Comparison of ENCODE assay signal across 8 cellular contexts in the genomic region with DNA sequence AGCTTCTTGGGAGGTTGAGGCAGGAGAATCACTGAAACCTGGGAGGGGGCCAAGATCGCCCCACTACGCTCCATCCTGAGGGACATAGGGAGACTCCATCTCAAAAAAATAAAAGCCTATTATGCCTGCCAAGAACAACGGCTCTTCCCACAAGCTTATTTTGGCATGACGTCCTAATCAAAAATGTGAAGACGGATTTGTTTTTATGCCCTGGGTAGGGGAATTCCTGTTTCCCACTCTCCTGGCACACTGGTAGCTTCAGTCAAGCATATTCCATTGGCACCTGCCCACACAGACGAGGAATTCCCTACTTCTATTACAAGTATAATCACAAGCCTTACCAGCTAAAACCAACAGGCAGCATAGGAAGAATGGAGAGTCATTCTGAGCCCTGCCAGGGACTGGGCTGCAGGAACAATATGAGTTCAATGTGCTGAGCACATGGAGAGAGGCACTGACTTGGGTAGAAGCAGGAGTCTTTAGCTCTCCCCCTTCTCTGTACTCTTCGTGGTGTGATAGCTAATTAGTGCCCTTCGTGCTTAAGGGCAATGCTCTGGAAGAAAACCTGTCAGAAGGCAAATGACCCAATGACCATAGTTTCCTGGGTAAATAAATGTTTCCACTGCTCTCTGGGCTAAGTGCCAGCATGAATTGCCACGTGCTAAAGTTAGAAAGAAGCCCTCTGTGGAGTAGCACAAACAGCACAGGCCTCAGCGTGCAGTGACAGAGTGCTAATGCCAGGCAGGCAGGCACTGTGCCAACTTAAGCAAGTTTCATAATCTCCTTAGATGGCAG. TPM values are rescaled to one million over a fixed set of nuclear protein-coding genes. Genes with fewer than 3 reads are reported as not detected.
DNase-seq lines count a peak whose midpoint lies in the region; ATAC-seq, FAIRE-seq and TF ChIP-seq lines count a peak whose summit lies in the region.

No MANE protein-coding gene starts in this region.

- H3K4me1 Mint-ChIP-seq in naive thymus-derived CD8-positive, alpha-beta T cell, result peaks cover 4 to 27% (median 8%) of the 10 kb centered on the region in 4 donors

- FAIRE-seq in endothelial cell of umbilical vein (lab: Jason Lieb, UNC), result peak; percentile 90

- H3K27me3 Mint-ChIP-seq in naive thymus-derived CD8-positive, alpha-beta T cell, result no peaks in the 10 kb centered on the region

- peak overlapping the region; percentile 98 for H3K27ac ChIP-seq in endothelial cell of umbilical vein (ENCODE audit: insufficient read depth, low read depth, low read length)

- no peaks in the 10 kb centered on the region for H3K9me3 Mint-ChIP-seq in naive thymus-derived CD8-positive, alpha-beta T cell

- POLR2A ChIA-PET in endothelial cell of umbilical vein (lab: Charles Lee), result interaction anchor here (0.9 to 1.5 kb wide), 4 partner anchors 12 to 364 kb away, joined by 3 to 6 read pairs (median 3); no protein-coding TSS in a partner anchor
- POLR2A ChIA-PET in naive thymus-derived CD8-positive, alpha-beta T cell (lab: Charles Lee), result no interaction called here

- peaks cover 76% of the 10 kb centered on the region for H3K79me2 ChIP-seq in endothelial cell of umbilical vein (ENCODE audit: control insufficient read depth, insufficient read depth, low read length)

- H3K4me2 ChIP-seq in endothelial cell of umbilical vein (ENCODE audit: insufficient read depth, low read length), result peak overlapping the region; percentile 14

- no peaks in the 10 kb centered on the region for H3K9me1 ChIP-seq in endothelial cell of umbilical vein (replicated peaks; ENCODE audit: control insufficient read depth, extremely low read depth, insufficient read depth, low read length)

- dilution Hi-C loops in endothelial cell of umbilical vein (cut with MboI; ENCODE audit: extremely low pct_ligation_motif_present, low sequenced_read_pairs), result loop anchor here (25.0 kb wide), 1 partner anchor 228 kb away; no protein-coding TSS in a partner anchor

- H3K4me3 Mint-ChIP-seq in naive thymus-derived CD8-positive, alpha-beta T cell, result no peak overlapping the region

- H4K20me1 ChIP-seq in endothelial cell of umbilical vein (replicated peaks; ENCODE audit: control insufficient read depth, extremely low read depth, insufficient read depth, low read length), result no peaks in the 10 kb centered on the region

- H3K27ac Mint-ChIP-seq in naive thymus-derived CD8-positive, alpha-beta T cell, result no peak overlapping the region

- peaks cover 0 to 26% (median 8%) of the 10 kb centered on the region in 3 donors for H3K36me3 Mint-ChIP-seq in naive thymus-derived CD8-positive, alpha-beta T cell

- H3K9me3 ChIP-seq in endothelial cell of umbilical vein (replicated peaks; ENCODE audit: control insufficient read depth, insufficient read depth, low read length), result no peaks in the 10 kb centered on the region

- DNase-seq in GM04503 (ENCODE audit: low read depth) (peak; percentile 59), NCI-H69 (lab: John Stamatoyannopoulos, UW) (peak; percentile 56), endothelial cell of umbilical vein (ENCODE audit: low read depth, low spot score) (peak; percentile 99), middle frontal gyrus (ENCODE audit: extremely low spot score, low spot score) (peak; percentile 32), SW480 (ENCODE audit: low spot score) (no peak)
- no peak for DNase-seq in naive thymus-derived CD8-positive, alpha-beta T cell

- peaks cover 58% of the 10 kb centered on the region for H3K4me1 ChIP-seq in endothelial cell of umbilical vein (ENCODE audit: control insufficient read depth, extremely low read depth, insufficient read depth, low read length)

- no peak overlapping the region for H2AFZ ChIP-seq in endothelial cell of umbilical vein (ENCODE audit: low read depth, low read length)

- CTCF ChIA-PET in endothelial cell of umbilical vein (lab: Charles Lee), result interaction anchor here (0.7 to 3.5 kb wide), 13 partner anchors 12 to 448 kb away, joined by 3 to 42 read pairs (median 4); a partner anchor contains a TSS

- no peak for TF ChIP-seq CTCF in endothelial cell of umbilical vein (IDR thresholded peaks at IDR 0.05; ENCODE audit: extremely low read depth in 1 of 2, insufficient read depth in 1 of 2, low read depth in 1 of 2, low read length in 2 of 2)

- no peak overlapping the region for H3K4me3 ChIP-seq in endothelial cell of umbilical vein (replicated peaks in 1 of 3; ENCODE audit: insufficient read depth in 1 of 3, low read depth in 1 of 3, low read length in 3 of 3)

- TSS peak; percentile 28 for BruUV-seq in endothelial cell of umbilical vein (replicated peaks; lab: Mats Ljungman, UMichigan)

- peak overlapping the region; percentile 87 for H3K9ac ChIP-seq in endothelial cell of umbilical vein (replicated peaks; ENCODE audit: extremely low read depth, insufficient read depth, low read length)

- ATAC-seq in GM21423 (IDR thresholded peaks at IDR 0.05; ENCODE audit: unreplicated experiment), result no peak
- no peak for ATAC-seq in naive thymus-derived CD8-positive, alpha-beta T cell
- no peak for ATAC-seq in HG03432 (IDR thresholded peaks at IDR 0.05; ENCODE audit: unreplicated experiment)

- H3K27me3 ChIP-seq in endothelial cell of umbilical vein (ENCODE audit: control insufficient read depth in 2 of 2, insufficient read depth in 2 of 2, low read length in 2 of 2), result no peaks in the 10 kb centered on the region

- peak; percentile 35 for TF ChIP-seq POLR2A in endothelial cell of umbilical vein (IDR thresholded peaks at IDR 0.05; ENCODE audit: low read depth, low read length)

- intact Hi-C loops in endothelial cell of umbilical vein (cut with micrococcal nuclease), result loop anchor here (1.0 to 5.0 kb wide), 6 partner anchors 78 to 283 kb away; no protein-coding TSS in a partner anchor

- peaks cover 4 to 19% of the 10 kb centered on the region in 2 experiments for H3K36me3 ChIP-seq in endothelial cell of umbilical vein (ENCODE audit: control insufficient read depth in 2 of 2, extremely low read depth in 1 of 2, insufficient read depth in 2 of 2, low read length in 2 of 2)

TF ChIP-seq in endothelial cell of umbilical vein, 7 proteins besides CTCF, POLR2A, EP300 and RAD21:
- TF ChIP-seq FOS (IDR thresholded peaks at IDR 0.05; ENCODE audit: borderline replicate concordance, insufficient read depth, low read length), result peak; percentile 14
- peak; percentile 36 for TF ChIP-seq JUN (IDR thresholded peaks at IDR 0.05; ENCODE audit: borderline replicate concordance, insufficient read depth, insufficient read length, low read depth)
- no peak for TF ChIP-seq GATA2 (IDR thresholded peaks at IDR 0.05; ENCODE audit: insufficient read depth, insufficient read length, low read depth, low read length)
- peak; percentile 53 for TF ChIP-seq POLR2AphosphoS5 (IDR thresholded peaks at IDR 0.05; ENCODE audit: insufficient read depth, low read depth, low read length)
- TF ChIP-seq, protein P1, sequence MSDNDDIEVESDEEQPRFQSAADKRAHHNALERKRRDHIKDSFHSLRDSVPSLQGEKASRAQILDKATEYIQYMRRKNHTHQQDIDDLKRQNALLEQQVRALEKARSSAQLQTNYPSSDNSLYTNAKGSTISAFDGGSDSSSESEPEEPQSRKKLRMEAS (IDR thresholded peaks at IDR 0.05; ENCODE audit: insufficient read depth, insufficient read length), result peak; percentile 94
- TF ChIP-seq MYC (IDR thresholded peaks at IDR 0.05; ENCODE audit: low read depth, low read length), result peak; percentile 96

RNA-seq across cellular contexts. Expression of a gene that starts 16.8 kb away (rescaled TPM):
- total RNA-seq in endothelial cell of umbilical vein, result 59.6 and 88.1 TPM in 2 replicates
- 38.6 and 44.9 TPM in 2 replicates for polyA plus RNA-seq in endothelial cell of umbilical vein
- polyA plus RNA-seq in endothelial cell of umbilical vein (2011; cell fraction: cytosol; rRNA removed), result 53.6 and 58.7 TPM in 2 replicates
- polyA plus RNA-seq in endothelial cell of umbilical vein (2011; cell fraction: nucleus; rRNA removed), result 36.9 and 47.0 TPM in 2 replicates
- 91.8 and 114 TPM in 2 replicates for polyA plus RNA-seq in endothelial cell of umbilical vein (2012)
- polyA minus RNA-seq in endothelial cell of umbilical vein, result 75.0 and 77.9 TPM in 2 replicates
- 0.31 TPM for polyA minus RNA-seq in endothelial cell of umbilical vein (2011; cell fraction: cytosol; rRNA and poly(A)+ RNA removed)
- polyA minus RNA-seq in endothelial cell of umbilical vein (2011; cell fraction: nucleus; rRNA and poly(A)+ RNA removed), result 103 and 141 TPM in 2 replicates
- total RNA-seq in naive thymus-derived CD8-positive, alpha-beta T cell, result 1 to 10 TPM; 1.6 to 2.3 TPM
- polyA plus RNA-seq in naive thymus-derived CD8-positive, alpha-beta T cell, result under 1 TPM; 0.13 to 0.68 (median 0.29) TPM

Comparison
In these comparisons a context has a peak if more than half of its experiments do, and no peak if none do; other contexts are left out.
1. DNase-seq: peak in GM04503 (single experiment), NCI-H69 (single experiment), endothelial cell of umbilical vein (single experiment) and middle frontal gyrus (single experiment); none in SW480 (single experiment) and naive thymus-derived CD8-positive, alpha-beta T cell (0 of 10).
2. RNA of a gene that starts 16.8 kb away (total RNA-seq): 59.6 to 88.1 TPM in endothelial cell of umbilical vein; 1.6 to 2.3 TPM in naive thymus-derived CD8-positive, alpha-beta T cell; every median in the first group is over 10 times any median in the second.